Comparison of ENCODE assay signal across 8 cellular contexts in genomic region chr22:46296257-46297150, GRCh38. TPM values are rescaled to one million over a fixed set of nuclear protein-coding genes. Genes with fewer than 3 reads are reported as not detected.
DNase-seq lines count a peak whose midpoint lies in the region; ATAC-seq, FAIRE-seq and TF ChIP-seq lines count a peak whose summit lies in the region.

Gene GTSE1 (plus strand): TSS chr22:46296870. CDS start chr22:46297401, 531 bp downstream.

- H3K27me3 Mint-ChIP-seq in T-helper 1 cell treated with Interleukin-12 subunit alpha and Interleukin-12 subunit beta and Interleukin-4 antibody, amounts not matched to agents 30 μg/mL and 1 μg/mL, for 36 hours (ENCODE audit: low read depth) = no peaks in the 10 kb centered on the region

- peak; percentile 87 for ATAC-seq in HG02884 (IDR thresholded peaks at IDR 0.05; ENCODE audit: unreplicated experiment)

- TF ChIP-seq POLR2A in prostate gland (IDR thresholded peaks at IDR 0.05) = peak; percentile 56

- H3K4me3 ChIP-seq in left ventricle myocardium inferior (peak within 1 kb of the TSS; percentile 71), prostate gland (peak within 1 kb of the TSS; percentile 33 to 35)

- H3K27ac Mint-ChIP-seq in T-helper 1 cell treated with Interleukin-12 subunit alpha and Interleukin-12 subunit beta and Interleukin-4 antibody, amounts not matched to agents 30 μg/mL and 1 μg/mL, for 36 hours = peak within 1 kb of the TSS; percentile 94

- peak within 1 kb of the TSS; percentile 93 for H3K4me3 Mint-ChIP-seq in T-helper 1 cell treated with Interleukin-12 subunit alpha and Interleukin-12 subunit beta and Interleukin-4 antibody, amounts not matched to agents 30 μg/mL and 1 μg/mL, for 36 hours

- H3K36me3 ChIP-seq in left ventricle myocardium inferior (peaks cover 25% of the 10 kb centered on the region), prostate gland (peaks cover 0 to 8% of the 10 kb centered on the region in 2 donors)

- DNase-seq in GM13977 (ENCODE audit: low spot score) (peak; percentile 99), NCI-H1694 (lab: John Stamatoyannopoulos, UW) (peak; percentile 98), amygdala (lab: John Stamatoyannopoulos, UW) (peak; percentile 49 to 99 (median 93)), left ventricle myocardium inferior (peak; percentile 98), prostate gland (ENCODE audit: low spot score) (peak; percentile 97), urothelium cell line (ENCODE audit: low spot score) (peak; percentile 100)

- WGBS in prostate gland = under 1% methylated on average over 74 of the region's 76 CpGs

- peak within 1 kb of the TSS; percentile 93 for H3K27ac ChIP-seq in left ventricle myocardium inferior (replicated peaks)
- H3K27ac ChIP-seq in prostate gland = peak within 1 kb of the TSS; percentile 85 to 92

- no peaks in the 10 kb centered on the region for H3K27me3 ChIP-seq in left ventricle myocardium inferior (ENCODE audit: low read depth)
- no peaks in the 10 kb centered on the region for H3K27me3 ChIP-seq in prostate gland (replicated peaks; ENCODE audit: insufficient read depth)

- peaks cover 37% of the 10 kb centered on the region for H3K4me1 Mint-ChIP-seq in T-helper 1 cell treated with Interleukin-12 subunit alpha and Interleukin-12 subunit beta and Interleukin-4 antibody, amounts not matched to agents 30 μg/mL and 1 μg/mL, for 36 hours (ENCODE audit: low read depth)

- H3K4me1 ChIP-seq in left ventricle myocardium inferior = peaks cover 25% of the 10 kb centered on the region
- no peaks in the 10 kb centered on the region for H3K4me1 ChIP-seq in prostate gland (replicated peaks)

- peak; percentile 94 for FAIRE-seq in urothelium cell line (lab: Jason Lieb, UNC)

- H3K9me3 Mint-ChIP-seq in T-helper 1 cell treated with Interleukin-12 subunit alpha and Interleukin-12 subunit beta and Interleukin-4 antibody, amounts not matched to agents 30 μg/mL and 1 μg/mL, for 36 hours = peaks cover 4% of the 10 kb centered on the region

- in situ Hi-C loops in GM13977 (cut with MboI; ENCODE audit: low pct_unique_long_range_greater_than_20kb, low sequenced_read_pairs, unreplicated experiment) = no loop called here

- peaks cover 38% of the 10 kb centered on the region for H3K36me3 Mint-ChIP-seq in T-helper 1 cell treated with Interleukin-12 subunit alpha and Interleukin-12 subunit beta and Interleukin-4 antibody, amounts not matched to agents 30 μg/mL and 1 μg/mL, for 36 hours (ENCODE audit: low read depth)

- TF ChIP-seq CTCF in GM13977 (IDR thresholded peaks at IDR 0.05; ENCODE audit: extremely low read depth, insufficient read depth, missing control alignments) (peak; percentile 34), left ventricle myocardium inferior (IDR thresholded peaks at IDR 0.05; ENCODE audit: borderline replicate concordance) (peak; percentile 43), prostate gland (IDR thresholded peaks at IDR 0.05) (peak in 3 of 4 experiments; percentile 14 to 49 (median 43))

- H3K9me3 ChIP-seq in left ventricle myocardium inferior (replicated peaks) (peaks cover 7% of the 10 kb centered on the region), prostate gland (no peaks in the 10 kb centered on the region)

- intact Hi-C loops in left ventricle myocardium inferior (cut with micrococcal nuclease) = no loop called here
- intact Hi-C loops in prostate gland (cut with DNase I) = loop anchor here (5.0 kb wide), 1 partner anchor 174 kb away; no protein-coding TSS in a partner anchor

RNA-seq across cellular contexts. Expression of gene GTSE1, which starts in this region (rescaled TPM):
- 0.25 TPM for total RNA-seq in left ventricle myocardium inferior
- total RNA-seq in prostate gland = 1 to 10 TPM in 1 of 2 donors, under 1 TPM in 1; 0.46 to 4.8 TPM

Comparison
In these comparisons a context has a peak if more than half of its experiments do, and no peak if none do; other contexts are left out.
1. Peak in every context shown above with its lines: DNase-seq, ATAC-seq, H3K4me3 ChIP-seq and H3K27ac ChIP-seq.
2. Peak in DNase-seq, H3K4me3 ChIP-seq and H3K27ac ChIP-seq in left ventricle myocardium inferior; RNA of the gene not detected or under 1 TPM.